ENCODE assay signal across 8 cellular contexts in genomic region chr19:40465781-40466218, GRCh38. TPM values are rescaled to one million over a fixed set of nuclear protein-coding genes. Genes with fewer than 3 reads are reported as not detected.
DNase-seq lines count a peak whose midpoint lies in the region; ATAC-seq lines count a peak whose summit lies in the region.

No MANE protein-coding gene starts in this region.

- peak overlapping the region; percentile 93 for H3K4me2 ChIP-seq in BLaER1

- peak; percentile 90 for ATAC-seq in GM19397 (IDR thresholded peaks at IDR 0.05; ENCODE audit: unreplicated experiment)
- ATAC-seq in HG03558 (IDR thresholded peaks at IDR 0.05; ENCODE audit: extremely low read depth, unreplicated experiment) = peak; percentile 56
- peak; percentile 86 for ATAC-seq in left lobe of liver

- peaks cover 5% of the 10 kb centered on the region; the same call in 1 of the 2 replicates for H3K27me3 ChIP-seq in BLaER1

- H3K9me3 ChIP-seq in BLaER1 = no peaks in the 10 kb centered on the region

- H3K4me1 ChIP-seq in BLaER1 = peaks cover 34% of the 10 kb centered on the region

- no peaks in the 10 kb centered on the region for H4K20me1 ChIP-seq in BLaER1

- H3K9ac ChIP-seq in BLaER1 = peak overlapping the region; percentile 80

- no peak overlapping the region for H3K27ac ChIP-seq in BLaER1

- peak overlapping the region; percentile 76 for H3K4me3 ChIP-seq in BLaER1

- peak; percentile 98 for DNase-seq in NCI-H69 (lab: John Stamatoyannopoulos, UW)
- peak; percentile 100 for DNase-seq in activated CD4-positive, alpha-beta T cell treated with anti-CD3 and anti-CD28 coated beads, Interleukin-2, amount 50 U/mL, for 1 hour
- DNase-seq in cortex of kidney (lab: John Stamatoyannopoulos, UW) = peak; percentile 82
- DNase-seq in left lobe of liver (ENCODE audit: low spot score) = peak; percentile 100
- DNase-seq in stimulated activated CD4-positive, alpha-beta T cell treated with anti-CD3 and anti-CD28 coated beads, Interleukin-1b, Interleukin-23, amount 100 ng/mL, for 48 hours = peak; percentile 99

- H3K36me3 ChIP-seq in BLaER1 = no peaks in the 10 kb centered on the region

RNA-seq across cellular contexts. Expression of gene BLVRB, which starts 0.3 kb away (rescaled TPM):
- 149 TPM for total RNA-seq in left lobe of liver

RNA-seq across cellular contexts. Expression of gene SPTBN4, which starts 1.0 kb away (rescaled TPM):
- 1.2 TPM for total RNA-seq in left lobe of liver

RNA-seq across cellular contexts. Expression of gene SERTAD3, which starts 21.7 kb away (rescaled TPM):
- 11.9 TPM for total RNA-seq in left lobe of liver

RNA-seq across cellular contexts. Expression of gene SERTAD1, which starts 40.0 kb away (rescaled TPM):
- 4.7 TPM for total RNA-seq in left lobe of liver

RNA-seq across cellular contexts. Expression of gene PRX, which starts 52.6 kb away (rescaled TPM):
- total RNA-seq in left lobe of liver = 0.70 TPM
